ENCODE assay signal across 18 cellular contexts in genomic region chr2:101777337-101777736, GRCh38.
"Had no signal": no experiment of that assay in that cellular context is flagged by ENCODE, and none has a peak within 500 bp of the region (broad histone marks: within the 10 kb centered on the region; RNA-seq: fewer than 3 reads in every experiment).

No MANE protein-coding gene starts in this region.

- H3K36me3 Mint-ChIP-seq: immature natural killer cell had no signal

- H3K27ac Mint-ChIP-seq: activated T-cell treated with anti-CD3 and anti-CD28 coated beads, Interleukin-2, amount 50 U/mL, for 24 hours; endodermal cell; stimulated activated naive CD8-positive, alpha-beta T cell treated with anti-CD3 and anti-CD28 coated beads, Interleukin-15, Interleukin-2, amounts not matched to agents 100 ng/mL and 50 ng/mL, for 24 hours; T-helper 1 cell treated with Interleukin-12 subunit alpha and Interleukin-12 subunit beta and Interleukin-4 antibody, amounts not matched to agents 30 μg/mL and 1 μg/mL, for 36 hours had no signal

- ATAC-seq: body of pancreas, left cardiac atrium, lower lobe of right lung, SK-N-SH treated with all-trans-retinoic acid at 6 μM for 48 hours had no signal

- H3K9me3 Mint-ChIP-seq: activated T-cell treated with anti-CD3 and anti-CD28 coated beads, Interleukin-2, amount 50 U/mL, for 24 hours; central memory CD8-positive, alpha-beta T cell; endodermal cell; immature natural killer cell; stimulated activated naive CD8-positive, alpha-beta T cell treated with anti-CD3 and anti-CD28 coated beads, Interleukin-15, Interleukin-2, amounts not matched to agents 100 ng/mL and 50 ng/mL, for 24 hours; T-helper 1 cell treated with Interleukin-12 subunit alpha and Interleukin-12 subunit beta and Interleukin-4 antibody, amounts not matched to agents 30 μg/mL and 1 μg/mL, for 36 hours had no signal

- H3K27ac ChIP-seq: adrenal gland, body of pancreas, lower lobe of right lung, tibial artery, vagina had no signal

- DNase-seq: activated CD4-positive, alpha-beta T cell treated with anti-CD3 and anti-CD28 coated beads, Interleukin-2, amount 50 U/mL, for 4 hours; activated gamma-delta T cell; activated T-cell treated with anti-CD3 and anti-CD28 coated beads, Interleukin-2, amount 50 U/mL, for 24 hours; adrenal gland; body of pancreas; dermis blood vessel endothelial cell; endodermal cell; immature natural killer cell; left cardiac atrium; lower lobe of right lung; midbrain; stimulated activated CD4-positive, alpha-beta T cell treated with anti-CD3 and anti-CD28 coated beads, Interleukin-12 subunit alpha, Interleukin-12 subunit beta, amount 100 ng/mL, for 4 hours; tibial artery had no signal

- H3K27me3 Mint-ChIP-seq: activated T-cell treated with anti-CD3 and anti-CD28 coated beads, Interleukin-2, amount 50 U/mL, for 24 hours; central memory CD8-positive, alpha-beta T cell; stimulated activated naive CD8-positive, alpha-beta T cell treated with anti-CD3 and anti-CD28 coated beads, Interleukin-15, Interleukin-2, amounts not matched to agents 100 ng/mL and 50 ng/mL, for 24 hours had no signal

- H3K4me3 Mint-ChIP-seq: activated T-cell treated with anti-CD3 and anti-CD28 coated beads, Interleukin-2, amount 50 U/mL, for 24 hours; central memory CD8-positive, alpha-beta T cell; endodermal cell; immature natural killer cell; stimulated activated naive CD8-positive, alpha-beta T cell treated with anti-CD3 and anti-CD28 coated beads, Interleukin-15, Interleukin-2, amounts not matched to agents 100 ng/mL and 50 ng/mL, for 24 hours; T-helper 1 cell treated with Interleukin-12 subunit alpha and Interleukin-12 subunit beta and Interleukin-4 antibody, amounts not matched to agents 30 μg/mL and 1 μg/mL, for 36 hours had no signal
